In genomic region chr11:34049058-34049457, GRCh38 we compare ENCODE assay signal across 24 cellular contexts.
"Had no signal": no experiment of that assay in that cellular context is flagged by ENCODE, and none has a peak within 500 bp of the region (broad histone marks: within the 10 kb centered on the region; RNA-seq: fewer than 3 reads in every experiment).

No MANE protein-coding gene starts in this region.

- H3K9me3 ChIP-seq: adrenal gland, ascending aorta, left lung, testis, upper lobe of right lung had no signal

- H3K27me3 ChIP-seq: adrenal gland, ascending aorta, left lung, testis, upper lobe of right lung had no signal

- DNase-seq: activated CD4-positive, alpha-beta T cell treated with anti-CD3 and anti-CD28 coated beads for 1 hour; activated CD4-positive, alpha-beta T cell treated with anti-CD3 and anti-CD28 coated beads, Interleukin-2, amount 50 U/mL, for 1 hour; activated CD8-positive, alpha-beta T cell treated with anti-CD3 and anti-CD28 coated beads, Interleukin-2, amount 10 ng/mL, durations not matched to agents 7 days and 5 days; activated gamma-delta T cell treated with Interleukin-2 at 50 U/mL for 16 hours; adrenal gland; central memory CD4-positive, alpha-beta T cell; dermis blood vessel endothelial cell; effector CD8-positive, alpha-beta T cell; foreskin fibroblast; immature natural killer cell; left lung; naive B cell; retina; stimulated activated CD4-positive, alpha-beta T cell treated with anti-CD3 and anti-CD28 coated beads, Interleukin-2, amount 100 ng/mL, for 48 hours; stimulated activated CD8-positive, alpha-beta memory T cell treated with anti-CD3 and anti-CD28 coated beads, Interleukin-4, amount 100 ng/mL, for 48 hours; stimulated activated naive CD4-positive, alpha-beta T cell; testis; upper lobe of right lung; WERI-Rb-1 had no signal

- H3K27ac ChIP-seq: adrenal gland, left lung, testis, upper lobe of right lung, WERI-Rb-1 had no signal

- H3K27me3 Mint-ChIP-seq: progenitor cell of endocrine pancreas had no signal

- H3K36me3 ChIP-seq: adrenal gland, ascending aorta, left lung, upper lobe of right lung had no signal

- H3K27ac Mint-ChIP-seq: activated CD8-positive, alpha-beta T cell treated with anti-CD3 and anti-CD28 coated beads, Interleukin-2, amount 10 ng/mL, durations not matched to agents 7 days and 5 days; activated naive CD8-positive, alpha-beta T cell; naive B cell; progenitor cell of endocrine pancreas; T-helper 2 cell treated with Interferon-gamma antibody and Interleukin-4, amounts not matched to agents 5 μg/mL and 100 μg/mL, for 36 hours had no signal

- H3K4me3 Mint-ChIP-seq: activated CD8-positive, alpha-beta T cell treated with anti-CD3 and anti-CD28 coated beads, Interleukin-2, amount 10 ng/mL, durations not matched to agents 7 days and 5 days; T-helper 2 cell treated with Interferon-gamma antibody and Interleukin-4, amounts not matched to agents 5 μg/mL and 100 μg/mL, for 36 hours had no signal

- H3K4me3 ChIP-seq: adrenal gland, ascending aorta, left lung, lung, testis, upper lobe of right lung had no signal

- ATAC-seq: activated CD8-positive, alpha-beta T cell treated with anti-CD3 and anti-CD28 coated beads, Interleukin-2, amount 10 ng/mL, durations not matched to agents 7 days and 5 days; left lung; upper lobe of right lung had no signal

- H3K9me3 Mint-ChIP-seq: immature natural killer cell; T-helper 2 cell treated with Interferon-gamma antibody and Interleukin-4, amounts not matched to agents 5 μg/mL and 100 μg/mL, for 36 hours had no signal

- H3K36me3 Mint-ChIP-seq: immature natural killer cell, naive B cell had no signal
